ENCODE assay signal across 11 cellular contexts in genomic region chr6:26170181-26170580, GRCh38.
DNase-seq lines count a peak whose midpoint lies in the region; ATAC-seq and TF ChIP-seq lines count a peak whose summit lies in the region.
"Had no signal": no experiment of that assay in that cellular context is flagged by ENCODE, and none has a peak within 500 bp of the region (broad histone marks: within the 10 kb centered on the region; RNA-seq: fewer than 3 reads in every experiment).

No MANE protein-coding gene starts in this region.

- no peak for ATAC-seq in naive thymus-derived CD4-positive, alpha-beta T cell
- no peak for ATAC-seq in HG03432 (IDR thresholded peaks at IDR 0.05; ENCODE audit: unreplicated experiment)

- peaks cover 53% of the 10 kb centered on the region for H3K4me1 ChIP-seq in CD8-positive, alpha-beta memory T cell (ENCODE audit: insufficient read depth, low read length)
- H3K4me1 ChIP-seq in HEK293 (ENCODE audit: control insufficient read depth, insufficient read depth, low read length) = no peaks in the 10 kb centered on the region; the same call in 1 of the 2 replicates
- peaks cover 28 to 34% of the 10 kb centered on the region in 2 donors for H3K4me1 ChIP-seq in naive thymus-derived CD4-positive, alpha-beta T cell (ENCODE audit: control insufficient read depth in 2 of 2, insufficient read depth in 2 of 2, low read length in 2 of 2)
- H3K4me1 ChIP-seq: parathyroid adenoma had no signal

- POLR2A ChIA-PET in CD8-positive, alpha-beta memory T cell (lab: Charles Lee) = interaction anchor here (1.0 to 8.7 kb wide), 6 partner anchors 12 to 144 kb away, joined by 3 to 317 read pairs (median 86); a partner anchor contains a TSS
- POLR2A ChIA-PET in HEK293 (lab: Yijun Ruan, JAX) = interaction anchor here (0.9 to 4.1 kb wide), 3 partner anchors 12 to 46 kb away, joined by 3 to 33 read pairs (median 18); a partner anchor contains a TSS
- POLR2A ChIA-PET in activated CD4-positive, alpha-beta memory T cell treated with anti-CD3 and anti-CD28 coated beads, Interleukin-2, amount 10 ng/mL, durations not matched to agents 7 days and 5 days (lab: Charles Lee) = interaction anchor here (0.7 to 8.5 kb wide), 16 partner anchors 11 to 1696 kb away, joined by 3 to 617 read pairs (median 11); a partner anchor contains a TSS
- POLR2A ChIA-PET in naive thymus-derived CD4-positive, alpha-beta T cell (lab: Charles Lee) = interaction anchor here (0.6 to 20.9 kb wide), 15 partner anchors 11 to 1517 kb away, joined by 3 to 2611 read pairs (median 18); a partner anchor contains a TSS

- TF ChIP-seq CTCF in HEK293 (tag by site-specific recombination; IDR thresholded peaks at IDR 0.05) = no peak

- peaks cover 0 to 16% (median under 1%) of the 10 kb centered on the region in 3 donors for H3K36me3 Mint-ChIP-seq in CD8-positive, alpha-beta memory T cell
- H3K36me3 Mint-ChIP-seq in activated CD4-positive, alpha-beta memory T cell treated with anti-CD3 and anti-CD28 coated beads, Interleukin-2, amount 10 ng/mL, durations not matched to agents 7 days and 5 days (ENCODE audit: low read depth) = peaks cover 21% of the 10 kb centered on the region
- H3K36me3 Mint-ChIP-seq in naive thymus-derived CD4-positive, alpha-beta T cell = peaks cover 0 to 10% (median 0%) of the 10 kb centered on the region in 5 donors

- H3K4me1 Mint-ChIP-seq in CD8-positive, alpha-beta memory T cell = peaks cover 42 to 66% (median 59%) of the 10 kb centered on the region in 3 donors
- peaks cover 60% of the 10 kb centered on the region for H3K4me1 Mint-ChIP-seq in activated CD4-positive, alpha-beta memory T cell treated with anti-CD3 and anti-CD28 coated beads, Interleukin-2, amount 10 ng/mL, durations not matched to agents 7 days and 5 days
- peaks cover 32 to 70% (median 66%) of the 10 kb centered on the region in 7 donors for H3K4me1 Mint-ChIP-seq in naive thymus-derived CD4-positive, alpha-beta T cell

- H3K4me3 ChIP-seq in CD8-positive, alpha-beta memory T cell (ENCODE audit: low read length) = no peak overlapping the region
- no peak overlapping the region for H3K4me3 ChIP-seq in HEK293 (ENCODE audit: low read depth, low read length)
- H3K4me3 ChIP-seq in naive thymus-derived CD4-positive, alpha-beta T cell (ENCODE audit: low read length) = peak overlapping the region; percentile 78

- no peaks in the 10 kb centered on the region for H3K9me3 Mint-ChIP-seq in CD8-positive, alpha-beta memory T cell
- no peaks in the 10 kb centered on the region for H3K9me3 Mint-ChIP-seq in activated CD4-positive, alpha-beta memory T cell treated with anti-CD3 and anti-CD28 coated beads, Interleukin-2, amount 10 ng/mL, durations not matched to agents 7 days and 5 days
- no peaks in the 10 kb centered on the region for H3K9me3 Mint-ChIP-seq in naive thymus-derived CD4-positive, alpha-beta T cell

- H3K27me3 ChIP-seq in CD8-positive, alpha-beta memory T cell (ENCODE audit: insufficient read depth, low read length, poor library complexity, severe bottlenecking) = no peaks in the 10 kb centered on the region
- no peaks in the 10 kb centered on the region for H3K27me3 ChIP-seq in naive thymus-derived CD4-positive, alpha-beta T cell (ENCODE audit: control insufficient read depth in 2 of 2, insufficient read depth in 2 of 2, low read length in 2 of 2)

- H3K27ac ChIP-seq in CD8-positive, alpha-beta memory T cell (ENCODE audit: low read depth, low read length) = no peak overlapping the region
- H3K27ac ChIP-seq in HEK293 (ENCODE audit: extremely low read depth, low read depth, low read length) = no peak overlapping the region
- H3K27ac ChIP-seq in naive thymus-derived CD4-positive, alpha-beta T cell (ENCODE audit: low read depth, low read length) = peak overlapping the region; percentile 97
- H3K27ac ChIP-seq: parathyroid adenoma had no signal

- no peak for DNase-seq in CD8-positive, alpha-beta memory T cell
- DNase-seq in activated CD4-positive, alpha-beta memory T cell treated with anti-CD3 and anti-CD28 coated beads, Interleukin-2, amount 10 ng/mL, durations not matched to agents 7 days and 5 days = no peak
- DNase-seq in naive thymus-derived CD4-positive, alpha-beta T cell = no peak
- no peak for DNase-seq in cerebellar nuclear complex (lab: John Stamatoyannopoulos, UW)
- DNase-seq in KG1 (lab: John Stamatoyannopoulos, UW) = no peak
- no peak for DNase-seq in dermis blood vessel endothelial cell
- DNase-seq: HCEC 1CT, NCI-H510A treated with DMSO at 0.1 percent for 48 hours had no signal

- H3K36me3 ChIP-seq in CD8-positive, alpha-beta memory T cell (ENCODE audit: insufficient read depth, low read length) = no peaks in the 10 kb centered on the region
- H3K36me3 ChIP-seq in HEK293 (ENCODE audit: control insufficient read depth in 2 of 2, insufficient read depth in 1 of 2, low read length in 2 of 2) = no peaks in the 10 kb centered on the region
- peaks cover 0 to 8% (median 0%) of the 10 kb centered on the region in 3 experiments for H3K36me3 ChIP-seq in naive thymus-derived CD4-positive, alpha-beta T cell (ENCODE audit: control insufficient read depth in 2 of 3, insufficient read depth in 3 of 3, low read length in 3 of 3)

- peak overlapping the region; percentile 87 to 99 (median 94) for H3K4me3 Mint-ChIP-seq in CD8-positive, alpha-beta memory T cell
- peak overlapping the region; percentile 77 for H3K4me3 Mint-ChIP-seq in activated CD4-positive, alpha-beta memory T cell treated with anti-CD3 and anti-CD28 coated beads, Interleukin-2, amount 10 ng/mL, durations not matched to agents 7 days and 5 days
- peak overlapping the region in 8 of 10 donors; percentile 85 to 100 (median 93) for H3K4me3 Mint-ChIP-seq in naive thymus-derived CD4-positive, alpha-beta T cell

- H3K9me3 ChIP-seq in CD8-positive, alpha-beta memory T cell (ENCODE audit: low read length) = no peaks in the 10 kb centered on the region
- H3K9me3 ChIP-seq in HEK293 (ENCODE audit: control insufficient read depth, insufficient read depth, low read depth, low read length) = no peaks in the 10 kb centered on the region
- no peaks in the 10 kb centered on the region for H3K9me3 ChIP-seq in naive thymus-derived CD4-positive, alpha-beta T cell (ENCODE audit: control insufficient read depth in 2 of 3, low read length in 3 of 3)

- CTCF ChIA-PET in CD8-positive, alpha-beta memory T cell (lab: Charles Lee) = interaction anchor here (1.1 to 4.6 kb wide), 3 partner anchors 11 to 46 kb away, joined by 3 to 41 read pairs (median 3); a partner anchor contains a TSS
- CTCF ChIA-PET in HEK293 (lab: Yijun Ruan, JAX) = interaction anchor here (0.6 to 2.3 kb wide), 2 partner anchors 11 to 178 kb away, joined by 3 to 7 read pairs; no protein-coding TSS in a partner anchor
- CTCF ChIA-PET in activated CD4-positive, alpha-beta memory T cell treated with anti-CD3 and anti-CD28 coated beads, Interleukin-2, amount 10 ng/mL, durations not matched to agents 7 days and 5 days (lab: Charles Lee) = interaction anchor here (0.6 to 5.3 kb wide), 5 partner anchors 12 to 366 kb away, joined by 3 to 28 read pairs (median 5); a partner anchor contains a TSS
- CTCF ChIA-PET in naive thymus-derived CD4-positive, alpha-beta T cell (lab: Charles Lee) = interaction anchor here (0.6 to 1.9 kb wide), 2 partner anchors 11 to 88 kb away, joined by 3 to 7 read pairs; no protein-coding TSS in a partner anchor

- peaks cover 0 to 3% of the 10 kb centered on the region in 2 donors for H3K27me3 Mint-ChIP-seq in CD8-positive, alpha-beta memory T cell
- no peaks in the 10 kb centered on the region for H3K27me3 Mint-ChIP-seq in activated CD4-positive, alpha-beta memory T cell treated with anti-CD3 and anti-CD28 coated beads, Interleukin-2, amount 10 ng/mL, durations not matched to agents 7 days and 5 days
- no peaks in the 10 kb centered on the region for H3K27me3 Mint-ChIP-seq in naive thymus-derived CD4-positive, alpha-beta T cell

- intact Hi-C loops in naive thymus-derived CD4-positive, alpha-beta T cell (cut with micrococcal nuclease) = loop anchor here (5.0 kb wide), 2 partner anchors 302 to 962 kb away; a partner anchor contains a TSS

- peak overlapping the region; percentile 83 to 100 (median 98) for H3K27ac Mint-ChIP-seq in CD8-positive, alpha-beta memory T cell
- H3K27ac Mint-ChIP-seq in activated CD4-positive, alpha-beta memory T cell treated with anti-CD3 and anti-CD28 coated beads, Interleukin-2, amount 10 ng/mL, durations not matched to agents 7 days and 5 days = peak overlapping the region; percentile 95
- peak overlapping the region; percentile 85 to 99 (median 97) for H3K27ac Mint-ChIP-seq in naive thymus-derived CD4-positive, alpha-beta T cell
